ENCODE assay signal across 23 cellular contexts in the genomic region with DNA sequence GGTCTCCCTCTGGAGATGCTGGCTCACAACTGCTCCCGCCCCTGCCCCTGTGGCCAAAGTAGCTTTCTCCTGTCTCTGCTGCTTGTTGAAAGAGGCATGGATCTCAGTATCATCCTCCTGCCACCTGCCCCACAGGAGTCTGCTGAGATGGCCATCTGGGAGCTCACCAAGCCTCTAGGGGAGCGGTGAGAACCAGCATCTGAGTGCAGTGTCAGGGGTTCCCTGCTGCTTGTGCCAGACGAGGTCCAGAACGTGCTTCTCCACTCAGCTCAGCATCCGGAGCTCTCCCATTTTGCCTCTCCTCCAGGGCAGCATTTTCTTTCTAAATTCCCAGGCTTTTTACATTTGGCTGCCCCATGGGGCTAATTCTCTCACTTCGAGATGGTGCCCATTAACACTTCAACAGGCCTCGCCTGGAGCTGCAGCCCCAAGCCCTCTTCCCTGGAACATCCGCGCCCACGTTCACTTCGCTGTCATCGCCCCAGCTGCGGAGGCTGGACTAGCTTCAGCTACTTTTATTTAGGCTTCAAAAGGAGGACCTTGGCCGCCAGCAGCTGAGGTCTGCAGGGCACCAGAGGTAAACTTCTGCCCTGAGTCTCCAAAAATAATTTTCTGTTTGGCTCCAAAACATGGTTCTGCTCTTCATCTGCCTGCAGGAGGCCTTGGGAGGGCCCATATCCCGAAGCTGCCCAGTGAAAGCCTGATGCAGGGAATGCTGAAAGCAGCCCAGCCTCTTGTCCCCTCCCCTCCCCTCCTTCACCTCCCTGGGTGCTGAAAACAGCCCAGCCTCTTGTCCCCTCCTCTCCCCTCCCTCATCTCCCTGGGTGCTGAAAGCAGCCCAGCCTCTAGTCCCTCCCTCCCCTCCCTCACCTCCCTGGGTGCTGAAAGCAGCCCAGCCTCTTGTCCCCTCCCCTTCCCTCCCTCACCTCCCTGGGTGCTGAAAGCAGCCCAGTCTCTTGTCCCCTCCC. TPM values are rescaled to one million over a fixed set of nuclear protein-coding genes. Genes with fewer than 3 reads are reported as not detected.
DNase-seq lines count a peak whose midpoint lies in the region; ATAC-seq and TF ChIP-seq lines count a peak whose summit lies in the region.
"Had no signal": no experiment of that assay in that cellular context is flagged by ENCODE, and none has a peak within 500 bp of the region (broad histone marks: within the 10 kb centered on the region; RNA-seq: fewer than 3 reads in every experiment).

No MANE protein-coding gene starts in this region.

- H3K4me3 ChIP-seq in AG09309 (ENCODE audit: control insufficient read depth, low read depth, low read length) = no peak overlapping the region
- no peak overlapping the region for H3K4me3 ChIP-seq in HEK293 (ENCODE audit: low read depth, low read length)
- H3K4me3 ChIP-seq in WERI-Rb-1 (ENCODE audit: low read depth, low read length) = no peak overlapping the region
- H3K4me3 ChIP-seq in hepatocyte = no peak overlapping the region
- H3K4me3 ChIP-seq: suprapubic skin had no signal

- no peaks in the 10 kb centered on the region for H3K4me1 Mint-ChIP-seq in activated T-cell treated with anti-CD3 and anti-CD28 coated beads, Interleukin-2, amount 50 U/mL, for 4 hours (ENCODE audit: low read depth)
- H3K4me1 Mint-ChIP-seq: activated B cell treated with CpG ODN at 0.5 μM for 24 hours; activated naive CD8-positive, alpha-beta T cell treated with anti-CD3 and anti-CD28 coated beads, Interleukin-2, amount 50 U/mL, for 24 hours had no signal

- H3K36me3 ChIP-seq in HEK293 (ENCODE audit: control insufficient read depth in 2 of 2, insufficient read depth in 1 of 2, low read length in 2 of 2) (no peaks in the 10 kb centered on the region), WERI-Rb-1 (no peaks in the 10 kb centered on the region), hepatocyte (replicated peaks; ENCODE audit: insufficient read depth, low read depth) (no peaks in the 10 kb centered on the region)
- H3K36me3 ChIP-seq: suprapubic skin had no signal

- H4K20me1 ChIP-seq in hepatocyte (ENCODE audit: insufficient read depth, poor library complexity, severe bottlenecking) = no peaks in the 10 kb centered on the region

- DNase-seq in AG09309 (ENCODE audit: low read depth) (no peak), WERI-Rb-1 (peak; percentile 92), hepatocyte (ENCODE audit: low spot score) (no peak), kidney tubule cell (ENCODE audit: low spot score) (no peak), C1 segment of cervical spinal cord (lab: John Stamatoyannopoulos, UW) (no peak), globus pallidus (ENCODE audit: low spot score) (no peak)
- DNase-seq in activated T-cell treated with anti-CD3 and anti-CD28 coated beads, Interleukin-2, amount 50 U/mL, for 4 hours = no peak
- DNase-seq: activated B cell treated with CpG ODN at 0.5 μM for 24 hours; activated naive CD8-positive, alpha-beta T cell treated with anti-CD3 and anti-CD28 coated beads, Interleukin-2, amount 50 U/mL, for 24 hours; central memory CD4-positive, alpha-beta T cell; effector memory CD8-positive, alpha-beta T cell; GF-D8; NCI-H2081 treated with DMSO at 0.1 percent for 48 hours; small intestine; stimulated activated CD4-positive, alpha-beta T cell treated with anti-CD3 and anti-CD28 coated beads, Interleukin-4, amount 100 ng/mL, for 4 hours; stimulated activated CD8-positive, alpha-beta memory T cell treated with anti-CD3 and anti-CD28 coated beads, Interleukin-4, amount 100 ng/mL, for 48 hours; T-helper 1 cell had no signal

- H3K4me3 Mint-ChIP-seq in activated T-cell treated with anti-CD3 and anti-CD28 coated beads, Interleukin-2, amount 50 U/mL, for 4 hours = no peak overlapping the region
- H3K4me3 Mint-ChIP-seq: activated B cell treated with CpG ODN at 0.5 μM for 24 hours; activated naive CD8-positive, alpha-beta T cell treated with anti-CD3 and anti-CD28 coated beads, Interleukin-2, amount 50 U/mL, for 24 hours; effector memory CD8-positive, alpha-beta T cell had no signal

- H3K36me3 Mint-ChIP-seq in activated T-cell treated with anti-CD3 and anti-CD28 coated beads, Interleukin-2, amount 50 U/mL, for 4 hours (ENCODE audit: insufficient read depth) = no peaks in the 10 kb centered on the region

- no peaks in the 10 kb centered on the region for H3K79me2 ChIP-seq in hepatocyte
- H3K79me2 ChIP-seq: parathyroid adenoma had no signal

- no peak overlapping the region for H3K4me2 ChIP-seq in hepatocyte

- peaks cover 12% of the 10 kb centered on the region for H3K27me3 Mint-ChIP-seq in activated T-cell treated with anti-CD3 and anti-CD28 coated beads, Interleukin-2, amount 50 U/mL, for 4 hours (ENCODE audit: low read depth)

- WGBS in hepatocyte (ENCODE audit: low lambda C conversion rate, missing lambda C conversion rate) = 43% methylated on average over 15 of the region's 15 CpGs

- TF ChIP-seq CTCF in AG09309 (IDR thresholded peaks at IDR 0.05; ENCODE audit: control insufficient read depth, insufficient read depth, low read depth, low read length, missing control alignments) (peak; percentile 5), HEK293 (tag by site-specific recombination; IDR thresholded peaks at IDR 0.05) (no peak), WERI-Rb-1 (IDR thresholded peaks at IDR 0.05; ENCODE audit: low read depth, low read length) (peak; percentile 28; the same call in 1 of the 2 replicates), hepatocyte (IDR thresholded peaks at IDR 0.05; ENCODE audit: poor library complexity) (no peak)

- H3K9me3 Mint-ChIP-seq in activated T-cell treated with anti-CD3 and anti-CD28 coated beads, Interleukin-2, amount 50 U/mL, for 4 hours = no peaks in the 10 kb centered on the region
- H3K9me3 Mint-ChIP-seq: activated B cell treated with CpG ODN at 0.5 μM for 24 hours; activated naive CD8-positive, alpha-beta T cell treated with anti-CD3 and anti-CD28 coated beads, Interleukin-2, amount 50 U/mL, for 24 hours; activated T-helper 2 cell treated with anti-CD3 and anti-CD28 coated beads, Interferon-gamma antibody, Interleukin-2, Interleukin-4, amounts not matched to agents 10 μg/mL and 5 μg/mL and 100 μg/mL, durations not matched to agents 14 hours and 24 hours and 36 hours; effector memory CD8-positive, alpha-beta T cell had no signal

- CTCF ChIA-PET in HEK293 (lab: Yijun Ruan, JAX) = interaction anchor here (1.1 to 1.6 kb wide), 2 partner anchors 12 to 57 kb away, joined by 3 to 4 read pairs; no protein-coding TSS in a partner anchor

- no peaks in the 10 kb centered on the region for H3K9me2 ChIP-seq in hepatocyte (replicated peaks; ENCODE audit: insufficient read depth)

- H3K9me3 ChIP-seq in HEK293 (ENCODE audit: control insufficient read depth, insufficient read depth, low read depth, low read length) (no peaks in the 10 kb centered on the region), WERI-Rb-1 (ENCODE audit: severe bottlenecking) (peaks cover 9% of the 10 kb centered on the region), hepatocyte (ENCODE audit: low read depth) (no peaks in the 10 kb centered on the region)
- H3K9me3 ChIP-seq: suprapubic skin had no signal

- no peak overlapping the region for H2AFZ ChIP-seq in hepatocyte
- H2AFZ ChIP-seq: parathyroid adenoma had no signal

- no peaks in the 10 kb centered on the region for H3K27me3 ChIP-seq in WERI-Rb-1 (ENCODE audit: insufficient read depth, low read depth, severe bottlenecking)
- H3K27me3 ChIP-seq in hepatocyte = no peaks in the 10 kb centered on the region

- no peak for ATAC-seq in activated T-cell treated with anti-CD3 and anti-CD28 coated beads, Interleukin-2, amount 50 U/mL, for 4 hours
- ATAC-seq: activated naive CD8-positive, alpha-beta T cell treated with anti-CD3 and anti-CD28 coated beads, Interleukin-2, amount 50 U/mL, for 24 hours; effector memory CD8-positive, alpha-beta T cell had no signal

- H3K4me1 ChIP-seq in HEK293 (ENCODE audit: control insufficient read depth, insufficient read depth, low read length) (no peaks in the 10 kb centered on the region), hepatocyte (ENCODE audit: insufficient read depth) (peaks cover 23% of the 10 kb centered on the region)
- H3K4me1 ChIP-seq: parathyroid adenoma, suprapubic skin had no signal

- H3K27ac ChIP-seq in HEK293 (ENCODE audit: extremely low read depth, low read depth, low read length) = no peak overlapping the region
- peak overlapping the region; percentile 73 for H3K27ac ChIP-seq in WERI-Rb-1
- H3K27ac ChIP-seq in hepatocyte = peak overlapping the region; percentile 46
- H3K27ac ChIP-seq: parathyroid adenoma, suprapubic skin had no signal

- POLR2A ChIA-PET in HEK293 (lab: Yijun Ruan, JAX) = no interaction called here

TF ChIP-seq in HEK293, 187 proteins besides CTCF, POLR2A, EP300 and RAD21 (continues in another document):
- TF ChIP-seq, protein P1, sequence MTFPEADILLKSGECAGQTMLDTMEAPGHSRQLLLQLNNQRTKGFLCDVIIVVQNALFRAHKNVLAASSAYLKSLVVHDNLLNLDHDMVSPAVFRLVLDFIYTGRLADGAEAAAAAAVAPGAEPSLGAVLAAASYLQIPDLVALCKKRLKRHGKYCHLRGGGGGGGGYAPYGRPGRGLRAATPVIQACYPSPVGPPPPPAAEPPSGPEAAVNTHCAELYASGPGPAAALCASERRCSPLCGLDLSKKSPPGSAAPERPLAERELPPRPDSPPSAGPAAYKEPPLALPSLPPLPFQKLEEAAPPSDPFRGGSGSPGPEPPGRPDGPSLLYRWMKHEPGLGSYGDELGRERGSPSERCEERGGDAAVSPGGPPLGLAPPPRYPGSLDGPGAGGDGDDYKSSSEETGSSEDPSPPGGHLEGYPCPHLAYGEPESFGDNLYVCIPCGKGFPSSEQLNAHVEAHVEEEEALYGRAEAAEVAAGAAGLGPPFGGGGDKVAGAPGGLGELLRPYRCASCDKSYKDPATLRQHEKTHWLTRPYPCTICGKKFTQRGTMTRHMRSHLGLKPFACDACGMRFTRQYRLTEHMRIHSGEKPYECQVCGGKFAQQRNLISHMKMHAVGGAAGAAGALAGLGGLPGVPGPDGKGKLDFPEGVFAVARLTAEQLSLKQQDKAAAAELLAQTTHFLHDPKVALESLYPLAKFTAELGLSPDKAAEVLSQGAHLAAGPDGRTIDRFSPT (tag by site-specific recombination; IDR thresholded peaks at IDR 0.05) = no peak
- TF ChIP-seq GLIS1 (tag by site-specific recombination; IDR thresholded peaks at IDR 0.05) = peak; percentile 73
- TF ChIP-seq YY1 (tag by site-specific recombination; IDR thresholded peaks at IDR 0.05) = no peak

RNA-seq across cellular contexts. Expression of a gene that starts 25.2 kb away (rescaled TPM):
- total RNA-seq in hepatocyte = 2.3 and 6.7 TPM in 2 replicates
- polyA plus RNA-seq in hepatocyte = 0.86 and 1.1 TPM in 2 replicates
- not detected for total RNA-seq in activated T-cell treated with anti-CD3 and anti-CD28 coated beads, Interleukin-2, amount 50 U/mL, for 4 hours
- total RNA-seq: activated B cell treated with CpG ODN at 0.5 μM for 24 hours; activated T-helper 2 cell treated with anti-CD3 and anti-CD28 coated beads, Interferon-gamma antibody, Interleukin-2, Interleukin-4, amounts not matched to agents 10 μg/mL and 5 μg/mL and 100 μg/mL, durations not matched to agents 14 hours and 24 hours and 36 hours; left lobe of liver; myocyte; suprapubic skin had no signal

RNA-seq across cellular contexts. Expression of a gene that starts 40.1 kb away (rescaled TPM):
- total RNA-seq in hepatocyte = 38.1 and 41.5 TPM in 2 replicates
- 66.3 and 68.2 TPM in 2 replicates for polyA plus RNA-seq in hepatocyte
- 10 to 100 TPM; 44.4 to 51.8 (median 49.5) TPM for total RNA-seq in activated T-cell treated with anti-CD3 and anti-CD28 coated beads, Interleukin-2, amount 50 U/mL, for 4 hours

Comparison
In these comparisons a context has a peak if more than half of its experiments do, and no peak if none do; other contexts are left out.
1. CTCF ChIP-seq: peak in AG09309 (single experiment) and WERI-Rb-1 (single experiment); none in HEK293 (single experiment) and hepatocyte (single experiment).